Comparison of ENCODE assay signal across 19 cellular contexts in genomic region chrX:41530082-41530481, GRCh38.
DNase-seq lines count a peak whose midpoint lies in the region; ATAC-seq, FAIRE-seq and TF ChIP-seq lines count a peak whose summit lies in the region.
"Had no signal": no experiment of that assay in that cellular context is flagged by ENCODE, and none has a peak within 500 bp of the region (broad histone marks: within the 10 kb centered on the region; RNA-seq: fewer than 3 reads in every experiment).

No MANE protein-coding gene starts in this region.

- peak overlapping the region; percentile 66 for H3K27ac Mint-ChIP-seq in CD8-positive, alpha-beta T cell
- no peak overlapping the region for H3K27ac Mint-ChIP-seq in astrocyte (ENCODE audit: unreplicated experiment)
- H3K27ac Mint-ChIP-seq: B cell; CD14-positive monocyte; CD4-positive, alpha-beta T cell; H9 had no signal

- H3K4me3 Mint-ChIP-seq in CD8-positive, alpha-beta T cell: no peak overlapping the region
- H3K4me3 Mint-ChIP-seq in astrocyte (ENCODE audit: unreplicated experiment): no peak overlapping the region
- H3K4me3 Mint-ChIP-seq: B cell; CD14-positive monocyte; CD4-positive, alpha-beta T cell; H9 had no signal

- no peak overlapping the region for H3K4ac ChIP-seq in H1 (replicated peaks; ENCODE audit: insufficient read length, low read depth, low read length)

- H3K36me3 Mint-ChIP-seq in CD8-positive, alpha-beta T cell: peaks cover 61% of the 10 kb centered on the region
- no peaks in the 10 kb centered on the region for H3K36me3 Mint-ChIP-seq in astrocyte (ENCODE audit: low read depth, unreplicated experiment)

- no peaks in the 10 kb centered on the region for H3K79me1 ChIP-seq in H1 (ENCODE audit: low read depth, low read length)

- TF ChIP-seq POLR2A in A549 (IDR thresholded peaks at IDR 0.05; ENCODE audit: low read length) (no peak), H1 (IDR thresholded peaks at IDR 0.05; ENCODE audit: control extremely low read depth in 1 of 2, low read depth in 2 of 2, low read length in 2 of 2) (no peak)

- no peaks in the 10 kb centered on the region for H3K79me2 ChIP-seq in astrocyte (ENCODE audit: insufficient read depth, low read length)
- H3K79me2 ChIP-seq in H1 (ENCODE audit: control insufficient read depth in 1 of 2, insufficient read depth in 2 of 2, low read length in 2 of 2): no peaks in the 10 kb centered on the region

- H2BK20ac ChIP-seq in H1 (ENCODE audit: low read length): no peak overlapping the region

- H3K4me3 ChIP-seq in A549 (no peak overlapping the region), astrocyte (ENCODE audit: insufficient read depth, low read depth, low read length) (no peak overlapping the region), H1 (ENCODE audit: extremely low read depth in 1 of 4, insufficient read depth in 2 of 4, low read depth in 3 of 4, low read length in 4 of 4) (no peak overlapping the region)
- no peak overlapping the region for H3K4me3 ChIP-seq in CD8-positive, alpha-beta T cell (ENCODE audit: low read depth, low read length)
- H3K4me3 ChIP-seq: BLaER1, GM23248 had no signal

- no peak overlapping the region for H3K18ac ChIP-seq in H1 (ENCODE audit: extremely low read depth, low read length)

- no peaks in the 10 kb centered on the region for H3K23me2 ChIP-seq in H1 (ENCODE audit: low read depth, low read length)

- H4K20me1 ChIP-seq in astrocyte (ENCODE audit: insufficient read depth, low read length) (no peaks in the 10 kb centered on the region), H1 (replicated peaks in 1 of 2; ENCODE audit: control insufficient read depth in 1 of 2, insufficient read depth in 2 of 2, low read length in 2 of 2) (no peaks in the 10 kb centered on the region)

- H2AK5ac ChIP-seq in H1 (ENCODE audit: low read depth, low read length): no peak overlapping the region

- intact Hi-C loops in CD8-positive, alpha-beta T cell (cut with DNase I, micrococcal nuclease): no loop called here

- H3K56ac ChIP-seq in H1 (replicated peaks; ENCODE audit: insufficient read length, low read depth, low read length): no peak overlapping the region

- TF ChIP-seq EP300 in A549 (IDR thresholded peaks at IDR 0.05) (no peak), H1 (IDR thresholded peaks at IDR 0.05; ENCODE audit: borderline replicate concordance in 1 of 2, low read depth in 2 of 2, low read length in 2 of 2) (no peak)

- H4K91ac ChIP-seq in H1 (replicated peaks; ENCODE audit: insufficient read length, low read length): no peak overlapping the region

- H3K4me1 ChIP-seq in A549: peaks cover 23% of the 10 kb centered on the region
- H3K4me1 ChIP-seq in CD8-positive, alpha-beta T cell (ENCODE audit: insufficient read depth, low read length): no peaks in the 10 kb centered on the region
- peaks cover 12% of the 10 kb centered on the region for H3K4me1 ChIP-seq in astrocyte (ENCODE audit: insufficient read depth, low read length)
- no peaks in the 10 kb centered on the region for H3K4me1 ChIP-seq in H1 (replicated peaks in 1 of 4; ENCODE audit: control insufficient read depth in 3 of 4, insufficient read depth in 4 of 4, low read length in 3 of 4)
- H3K4me1 ChIP-seq: BLaER1 had no signal

- H3K4me1 Mint-ChIP-seq in CD8-positive, alpha-beta T cell (ENCODE audit: low read depth): peaks cover 3% of the 10 kb centered on the region
- H3K4me1 Mint-ChIP-seq in astrocyte (ENCODE audit: low read depth, unreplicated experiment): peaks cover 12% of the 10 kb centered on the region
- H3K4me1 Mint-ChIP-seq: B cell had no signal

- H3K4me2 ChIP-seq in A549: no peak overlapping the region
- no peak overlapping the region for H3K4me2 ChIP-seq in astrocyte (ENCODE audit: low read length)
- no peak overlapping the region for H3K4me2 ChIP-seq in H1 (ENCODE audit: insufficient read depth in 1 of 2, low read depth in 2 of 2, low read length in 2 of 2)
- H3K4me2 ChIP-seq: BLaER1 had no signal

- no peak overlapping the region for H4K5ac ChIP-seq in H1 (ENCODE audit: insufficient read length, low read depth, low read length)

- no peak overlapping the region for H2BK12ac ChIP-seq in H1 (ENCODE audit: low read depth, low read length)

- no peak for TF ChIP-seq CTCF in A549 (IDR thresholded peaks at IDR 0.05)
- no peak for TF ChIP-seq CTCF in CD8-positive, alpha-beta T cell (IDR thresholded peaks at IDR 0.05)
- TF ChIP-seq CTCF in astrocyte (IDR thresholded peaks at IDR 0.05; ENCODE audit: insufficient read depth, low read depth, low read length): no peak
- no peak for TF ChIP-seq CTCF in H1 (IDR thresholded peaks at IDR 0.05; ENCODE audit: control extremely low read depth in 1 of 3, insufficient read depth in 1 of 3, low read depth in 1 of 3, low read length in 3 of 3)

- H3K9me3 Mint-ChIP-seq in CD8-positive, alpha-beta T cell: no peaks in the 10 kb centered on the region
- H3K9me3 Mint-ChIP-seq in astrocyte (ENCODE audit: unreplicated experiment): no peaks in the 10 kb centered on the region
- H3K9me3 Mint-ChIP-seq: CD14-positive monocyte; CD4-positive, alpha-beta T cell had no signal

- no peak overlapping the region for H2BK5ac ChIP-seq in H1 (ENCODE audit: low read depth, low read length)

- no peak overlapping the region for H2BK15ac ChIP-seq in H1 (ENCODE audit: low read length)

- CTCF ChIA-PET in A549 (lab: Yijun Ruan, JAX): no interaction called here
- CTCF ChIA-PET in CD8-positive, alpha-beta T cell (lab: Charles Lee): no interaction called here
- CTCF ChIA-PET in H1 (lab: Charles Lee; ENCODE audit: partially characterized antibody): no interaction called here

- ATAC-seq in A549 (no peak), HG02642 (IDR thresholded peaks at IDR 0.05; ENCODE audit: poor library complexity, unreplicated experiment) (no peak), GM21447 (IDR thresholded peaks at IDR 0.05; ENCODE audit: unreplicated experiment) (no peak)
- ATAC-seq in CD8-positive, alpha-beta T cell: no peak
- ATAC-seq: HCT116 had no signal

- H2BK120ac ChIP-seq in H1 (replicated peaks; ENCODE audit: low read depth, low read length): no peak overlapping the region

- no peak overlapping the region for H3K14ac ChIP-seq in H1 (ENCODE audit: insufficient read length)

- H3K9ac ChIP-seq in astrocyte (ENCODE audit: low read length) (no peak overlapping the region), H1 (replicated peaks in 1 of 4; ENCODE audit: extremely low read depth in 1 of 4, low read depth in 3 of 4, low read length in 3 of 4) (no peak overlapping the region)
- H3K9ac ChIP-seq: BLaER1, GM23248 had no signal

- no peaks in the 10 kb centered on the region for H3K9me3 ChIP-seq in A549
- no peaks in the 10 kb centered on the region for H3K9me3 ChIP-seq in CD8-positive, alpha-beta T cell (ENCODE audit: low read length)
- H3K9me3 ChIP-seq in astrocyte (ENCODE audit: insufficient read depth, low read depth, low read length): no peaks in the 10 kb centered on the region
- H3K9me3 ChIP-seq in H1 (ENCODE audit: insufficient read depth in 2 of 2, low read depth in 1 of 2, low read length in 1 of 2): no peaks in the 10 kb centered on the region
- H3K9me3 ChIP-seq: BLaER1 had no signal

- POLR2A ChIA-PET in A549 (lab: Yijun Ruan, JAX): no interaction called here
- POLR2A ChIA-PET in CD8-positive, alpha-beta T cell (lab: Charles Lee): interaction anchor here (1.1 kb wide), 1 partner anchor 22 kb away, joined by 3 read pairs; no protein-coding TSS in a partner anchor
- POLR2A ChIA-PET in H1 (lab: Charles Lee; ENCODE audit: partially characterized antibody): no interaction called here

- no peak overlapping the region for H2AFZ ChIP-seq in astrocyte (ENCODE audit: low read depth, low read length)
- H2AFZ ChIP-seq in H1 (ENCODE audit: low read length): no peak overlapping the region
- H2AFZ ChIP-seq: GM23248 had no signal

- H4K8ac ChIP-seq in H1 (ENCODE audit: extremely low read depth, insufficient read depth, low read length): no peak overlapping the region

- H3K27ac ChIP-seq in A549 (no peak overlapping the region), astrocyte (ENCODE audit: low read depth, low read length) (no peak overlapping the region), H1 (ENCODE audit: low read depth, low read length) (no peak overlapping the region)
- no peak overlapping the region for H3K27ac ChIP-seq in CD8-positive, alpha-beta T cell (ENCODE audit: low read depth, low read length)
- H3K27ac ChIP-seq: BLaER1, GM23248 had no signal

- FAIRE-seq in A549 (lab: Jason Lieb, UNC) (no peak), astrocyte (lab: Jason Lieb, UNC) (peak; percentile 59), H1 (lab: Jason Lieb, UNC) (no peak)
- FAIRE-seq: G401.6, GM12892 had no signal

- TF ChIP-seq RAD21 in A549 (conservative IDR thresholded peaks at IDR 0.05 in 1 of 2, IDR thresholded peaks at IDR 0.05 in 1 of 2) (no peak), H1 (IDR thresholded peaks at IDR 0.05 in 1 of 2, conservative IDR thresholded peaks at IDR 0.05 in 1 of 2; ENCODE audit: low read depth in 2 of 2, low read length in 2 of 2) (no peak)

- no peak overlapping the region for H3K23ac ChIP-seq in H1 (ENCODE audit: insufficient read length)

- H3K27me3 ChIP-seq in CD8-positive, alpha-beta T cell (ENCODE audit: insufficient read depth, low read length): no peaks in the 10 kb centered on the region
- H3K27me3 ChIP-seq in astrocyte (ENCODE audit: insufficient read depth, low read length) (no peaks in the 10 kb centered on the region), H1 (replicated peaks in 1 of 4; ENCODE audit: control insufficient read depth in 3 of 4, extremely low read depth in 1 of 4, insufficient read depth in 3 of 4, low read length in 3 of 4) (no peaks in the 10 kb centered on the region)

- H3K36me3 ChIP-seq in CD8-positive, alpha-beta T cell (ENCODE audit: insufficient read depth, low read length): peaks cover 15% of the 10 kb centered on the region
- H3K36me3 ChIP-seq in astrocyte (ENCODE audit: insufficient read depth, low read length) (peaks cover 4% of the 10 kb centered on the region), H1 (ENCODE audit: control insufficient read depth in 2 of 4, insufficient read depth in 4 of 4, low read length in 3 of 4) (peaks cover 0 to 12% (median 3%) of the 10 kb centered on the region in 4 experiments; a peak in 3 of 8 replicates)

- no peaks in the 10 kb centered on the region for H3K27me3 Mint-ChIP-seq in CD8-positive, alpha-beta T cell (ENCODE audit: low read depth)
- no peaks in the 10 kb centered on the region for H3K27me3 Mint-ChIP-seq in astrocyte (ENCODE audit: low read depth, unreplicated experiment)
- H3K27me3 Mint-ChIP-seq: B cell; CD4-positive, alpha-beta T cell had no signal

- DNase-seq in A549 (ENCODE audit: low read depth in 1 of 2, low spot score in 1 of 2) (no peak), astrocyte (ENCODE audit: low read depth) (no peak), H1 (ENCODE audit: low read depth in 1 of 2, low spot score in 2 of 2) (no peak), DMS53 (lab: John Stamatoyannopoulos, UW) (no peak)
- DNase-seq in CD8-positive, alpha-beta T cell: no peak
- DNase-seq: Calu3; CD4-positive, alpha-beta T cell; COR-L47; DND-41; GM23248; H9 had no signal

TF ChIP-seq in A549, 52 proteins besides CTCF, POLR2A, EP300 and RAD21 (continues in another document):
- TF ChIP-seq KDM5A (IDR thresholded peaks at IDR 0.05): no peak
- no peak for TF ChIP-seq GATA3 (IDR thresholded peaks at IDR 0.05; ENCODE audit: borderline replicate concordance)
- peak; percentile 92 for TF ChIP-seq MAFK (IDR thresholded peaks at IDR 0.05; ENCODE audit: partially characterized antibody)

TF ChIP-seq in H1, 55 proteins besides CTCF, POLR2A, EP300 and RAD21:
- no peak for TF ChIP-seq SP4 (IDR thresholded peaks at IDR 0.05; ENCODE audit: low read length)
- peak; percentile 32; the same call in 1 of the 2 replicates for TF ChIP-seq MAFK (IDR thresholded peaks at IDR 0.05; ENCODE audit: low read depth, low read length)

Comparison
In these comparisons a context has a peak if more than half of its experiments do, and no peak if none do; other contexts are left out.
1. Of the 18 proteins assayed by ChIP-seq in both H1 and A549: peak only in H1: none; only in A549: none; in both: MAFK; in neither: 17.